Comparison of ENCODE assay signal across 13 cellular contexts in the genomic region with DNA sequence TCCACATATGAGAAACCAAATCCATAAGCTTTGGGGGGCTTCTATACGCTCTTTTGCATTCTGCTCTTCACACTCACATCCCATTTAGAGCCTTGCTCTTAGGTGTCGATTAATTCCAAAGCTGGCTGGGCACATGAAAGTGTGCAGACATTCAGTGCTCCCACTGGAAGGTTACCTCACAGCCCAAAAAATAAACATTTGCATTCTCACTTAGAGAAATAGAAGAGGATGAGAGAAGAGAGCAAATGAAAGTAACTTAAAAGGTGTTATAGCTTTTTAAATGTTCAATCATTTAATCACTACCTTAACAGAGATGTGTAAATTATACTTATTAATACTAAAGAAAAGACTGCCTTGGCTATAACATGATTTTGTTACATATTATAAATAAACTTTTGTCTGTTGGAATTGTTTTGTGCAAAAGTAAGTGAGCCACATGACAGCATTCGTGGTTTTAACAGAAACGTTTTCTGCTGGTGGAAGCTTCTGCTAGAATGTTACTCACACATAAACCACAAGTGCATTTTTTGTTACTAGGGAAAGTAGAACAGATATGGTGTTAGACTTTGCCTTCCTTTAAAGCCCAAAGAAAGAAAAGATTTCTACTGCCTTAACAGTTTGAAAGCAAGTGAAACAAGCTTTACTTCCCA.
DNase-seq lines count a peak whose midpoint lies in the region; ATAC-seq and TF ChIP-seq lines count a peak whose summit lies in the region.
"Had no signal": no experiment of that assay in that cellular context is flagged by ENCODE, and none has a peak within 500 bp of the region (broad histone marks: within the 10 kb centered on the region; RNA-seq: fewer than 3 reads in every experiment).

No MANE protein-coding gene starts in this region.

- no peaks in the 10 kb centered on the region for H3K9me3 ChIP-seq in HAP-1
- H3K9me3 ChIP-seq: ascending aorta had no signal

- no peaks in the 10 kb centered on the region for H3K36me3 Mint-ChIP-seq in chondrocyte (ENCODE audit: low read depth)

- DNase-seq in ACHN (peak; percentile 34), Kasumi-1 (lab: John Stamatoyannopoulos, UW) (peak; percentile 74 to 79), chondrocyte (ENCODE audit: low spot score) (no peak), HAP-1 (ENCODE audit: low spot score in 2 of 2) (no peak), DMS 273 (lab: John Stamatoyannopoulos, UW; ENCODE audit: unreplicated experiment) (no peak), NCI-H526 treated with DMSO at 0.1 percent for 48 hours (lab: John Stamatoyannopoulos, UW) (no peak)
- DNase-seq: NCI-H1105 treated with DMSO at 0.1 percent for 48 hours, substantia nigra had no signal

- peaks cover 32% of the 10 kb centered on the region for H3K4me1 ChIP-seq in HAP-1

- no peaks in the 10 kb centered on the region for H3K27me3 Mint-ChIP-seq in chondrocyte (ENCODE audit: low read depth)

- peak; percentile 55 for ATAC-seq in GM19395 (IDR thresholded peaks at IDR 0.05; ENCODE audit: unreplicated experiment)
- ATAC-seq in HG02852 (IDR thresholded peaks at IDR 0.05; ENCODE audit: unreplicated experiment), result no peak
- ATAC-seq: Panc1 had no signal

- H3K4me3 ChIP-seq in HAP-1, result no peak overlapping the region
- H3K4me3 ChIP-seq: ascending aorta had no signal

- in situ Hi-C loops in ACHN (cut with HindIII; ENCODE audit: low pct_ligation_motif_present, low pct_unique_long_range_greater_than_20kb, low sequenced_read_pairs), result no loop called here
- in situ Hi-C loops in HAP-1 (cut with MboI; ENCODE audit: low sequenced_read_pairs), result no loop called here

- peaks cover 10% of the 10 kb centered on the region for H3K9me3 Mint-ChIP-seq in chondrocyte (ENCODE audit: low read depth)

- no peak for TF ChIP-seq CTCF in chondrocyte (IDR thresholded peaks at IDR 0.05)

- H3K27ac Mint-ChIP-seq in chondrocyte (ENCODE audit: unreplicated experiment), result peak overlapping the region; percentile 91
- H3K27ac Mint-ChIP-seq: B cell had no signal

- H3K27me3 ChIP-seq in HAP-1 (ENCODE audit: low read depth), result no peaks in the 10 kb centered on the region
- H3K27me3 ChIP-seq: ascending aorta had no signal

- no peaks in the 10 kb centered on the region for H3K36me3 ChIP-seq in HAP-1 (replicated peaks)
- H3K36me3 ChIP-seq: ascending aorta had no signal

- peaks cover 84% of the 10 kb centered on the region for H3K4me1 Mint-ChIP-seq in chondrocyte (ENCODE audit: low read depth)
- H3K4me1 Mint-ChIP-seq: B cell had no signal

- H3K4me3 Mint-ChIP-seq in chondrocyte (ENCODE audit: unreplicated experiment), result peak overlapping the region; percentile 17
- H3K4me3 Mint-ChIP-seq: B cell had no signal

Comparison
In these comparisons a context has a peak if more than half of its experiments do, and no peak if none do; other contexts are left out.
1. DNase-seq: peak in ACHN (single experiment) and Kasumi-1 (2 of 2); none in chondrocyte (single experiment), HAP-1 (0 of 2), DMS 273 (single experiment) and NCI-H526 treated with DMSO at 0.1 percent for 48 hours (single experiment).